ENCODE assay signal across 2 cellular contexts in the genomic region with DNA sequence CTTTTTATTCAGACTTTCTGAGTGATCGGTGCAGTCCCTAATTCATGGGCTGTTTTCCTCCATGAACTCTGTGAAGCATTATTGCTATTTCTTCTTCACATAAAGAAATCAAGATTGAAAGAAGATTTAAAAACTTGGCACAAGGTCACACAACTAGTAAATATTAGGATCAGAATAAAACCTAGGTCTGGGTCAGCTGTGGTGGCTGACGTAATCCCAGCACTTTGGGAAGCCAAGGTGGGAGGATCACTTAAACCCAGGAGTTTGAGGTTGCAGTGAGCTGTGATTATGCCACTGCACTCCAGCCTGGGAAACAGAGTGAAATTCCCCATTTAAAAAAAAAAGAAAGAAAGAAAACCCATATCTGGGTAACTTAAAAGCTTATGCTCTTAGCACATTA.
TF ChIP-seq lines count a peak whose summit lies in the region.

No MANE protein-coding gene starts in this region.

TF ChIP-seq in H1, 55 proteins besides CTCF, POLR2A, EP300 and RAD21 (continues in another document):
- no peak for TF ChIP-seq RFX5 (IDR thresholded peaks at IDR 0.05; ENCODE audit: borderline replicate concordance, low read depth, low read length)
- no peak for TF ChIP-seq JUN (IDR thresholded peaks at IDR 0.05; ENCODE audit: low read depth, low read length)
- TF ChIP-seq SP4 (IDR thresholded peaks at IDR 0.05; ENCODE audit: low read length): no peak
- TF ChIP-seq BACH1 (IDR thresholded peaks at IDR 0.05; ENCODE audit: low read length): no peak
- no peak for TF ChIP-seq RXRA (IDR thresholded peaks at IDR 0.05; ENCODE audit: insufficient read depth, low read depth, low read length)
- TF ChIP-seq, protein P1, sequence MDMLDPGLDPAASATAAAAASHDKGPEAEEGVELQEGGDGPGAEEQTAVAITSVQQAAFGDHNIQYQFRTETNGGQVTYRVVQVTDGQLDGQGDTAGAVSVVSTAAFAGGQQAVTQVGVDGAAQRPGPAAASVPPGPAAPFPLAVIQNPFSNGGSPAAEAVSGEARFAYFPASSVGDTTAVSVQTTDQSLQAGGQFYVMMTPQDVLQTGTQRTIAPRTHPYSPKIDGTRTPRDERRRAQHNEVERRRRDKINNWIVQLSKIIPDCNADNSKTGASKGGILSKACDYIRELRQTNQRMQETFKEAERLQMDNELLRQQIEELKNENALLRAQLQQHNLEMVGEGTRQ (IDR thresholded peaks at IDR 0.05; ENCODE audit: low read length): no peak
- TF ChIP-seq, protein P2, sequence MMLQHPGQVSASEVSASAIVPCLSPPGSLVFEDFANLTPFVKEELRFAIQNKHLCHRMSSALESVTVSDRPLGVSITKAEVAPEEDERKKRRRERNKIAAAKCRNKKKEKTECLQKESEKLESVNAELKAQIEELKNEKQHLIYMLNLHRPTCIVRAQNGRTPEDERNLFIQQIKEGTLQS (IDR thresholded peaks at IDR 0.05; ENCODE audit: insufficient read depth, low read depth, low read length): no peak
- TF ChIP-seq SIX5 (IDR thresholded peaks at IDR 0.05; ENCODE audit: low read depth, low read length): no peak
- no peak for TF ChIP-seq EZH2 (IDR thresholded peaks at IDR 0.05; ENCODE audit: low read depth, low read length, severe bottlenecking)
- TF ChIP-seq RBBP5 (IDR thresholded peaks at IDR 0.05; ENCODE audit: borderline replicate concordance, low read depth, low read length): no peak
- TF ChIP-seq TAF7 (optimal IDR thresholded peaks at IDR 0.05; ENCODE audit: borderline replicate concordance, low read depth, low read length): no peak
- TF ChIP-seq CBX5 (IDR thresholded peaks at IDR 0.05; ENCODE audit: low read depth, low read length): no peak
- TF ChIP-seq, protein P3, sequence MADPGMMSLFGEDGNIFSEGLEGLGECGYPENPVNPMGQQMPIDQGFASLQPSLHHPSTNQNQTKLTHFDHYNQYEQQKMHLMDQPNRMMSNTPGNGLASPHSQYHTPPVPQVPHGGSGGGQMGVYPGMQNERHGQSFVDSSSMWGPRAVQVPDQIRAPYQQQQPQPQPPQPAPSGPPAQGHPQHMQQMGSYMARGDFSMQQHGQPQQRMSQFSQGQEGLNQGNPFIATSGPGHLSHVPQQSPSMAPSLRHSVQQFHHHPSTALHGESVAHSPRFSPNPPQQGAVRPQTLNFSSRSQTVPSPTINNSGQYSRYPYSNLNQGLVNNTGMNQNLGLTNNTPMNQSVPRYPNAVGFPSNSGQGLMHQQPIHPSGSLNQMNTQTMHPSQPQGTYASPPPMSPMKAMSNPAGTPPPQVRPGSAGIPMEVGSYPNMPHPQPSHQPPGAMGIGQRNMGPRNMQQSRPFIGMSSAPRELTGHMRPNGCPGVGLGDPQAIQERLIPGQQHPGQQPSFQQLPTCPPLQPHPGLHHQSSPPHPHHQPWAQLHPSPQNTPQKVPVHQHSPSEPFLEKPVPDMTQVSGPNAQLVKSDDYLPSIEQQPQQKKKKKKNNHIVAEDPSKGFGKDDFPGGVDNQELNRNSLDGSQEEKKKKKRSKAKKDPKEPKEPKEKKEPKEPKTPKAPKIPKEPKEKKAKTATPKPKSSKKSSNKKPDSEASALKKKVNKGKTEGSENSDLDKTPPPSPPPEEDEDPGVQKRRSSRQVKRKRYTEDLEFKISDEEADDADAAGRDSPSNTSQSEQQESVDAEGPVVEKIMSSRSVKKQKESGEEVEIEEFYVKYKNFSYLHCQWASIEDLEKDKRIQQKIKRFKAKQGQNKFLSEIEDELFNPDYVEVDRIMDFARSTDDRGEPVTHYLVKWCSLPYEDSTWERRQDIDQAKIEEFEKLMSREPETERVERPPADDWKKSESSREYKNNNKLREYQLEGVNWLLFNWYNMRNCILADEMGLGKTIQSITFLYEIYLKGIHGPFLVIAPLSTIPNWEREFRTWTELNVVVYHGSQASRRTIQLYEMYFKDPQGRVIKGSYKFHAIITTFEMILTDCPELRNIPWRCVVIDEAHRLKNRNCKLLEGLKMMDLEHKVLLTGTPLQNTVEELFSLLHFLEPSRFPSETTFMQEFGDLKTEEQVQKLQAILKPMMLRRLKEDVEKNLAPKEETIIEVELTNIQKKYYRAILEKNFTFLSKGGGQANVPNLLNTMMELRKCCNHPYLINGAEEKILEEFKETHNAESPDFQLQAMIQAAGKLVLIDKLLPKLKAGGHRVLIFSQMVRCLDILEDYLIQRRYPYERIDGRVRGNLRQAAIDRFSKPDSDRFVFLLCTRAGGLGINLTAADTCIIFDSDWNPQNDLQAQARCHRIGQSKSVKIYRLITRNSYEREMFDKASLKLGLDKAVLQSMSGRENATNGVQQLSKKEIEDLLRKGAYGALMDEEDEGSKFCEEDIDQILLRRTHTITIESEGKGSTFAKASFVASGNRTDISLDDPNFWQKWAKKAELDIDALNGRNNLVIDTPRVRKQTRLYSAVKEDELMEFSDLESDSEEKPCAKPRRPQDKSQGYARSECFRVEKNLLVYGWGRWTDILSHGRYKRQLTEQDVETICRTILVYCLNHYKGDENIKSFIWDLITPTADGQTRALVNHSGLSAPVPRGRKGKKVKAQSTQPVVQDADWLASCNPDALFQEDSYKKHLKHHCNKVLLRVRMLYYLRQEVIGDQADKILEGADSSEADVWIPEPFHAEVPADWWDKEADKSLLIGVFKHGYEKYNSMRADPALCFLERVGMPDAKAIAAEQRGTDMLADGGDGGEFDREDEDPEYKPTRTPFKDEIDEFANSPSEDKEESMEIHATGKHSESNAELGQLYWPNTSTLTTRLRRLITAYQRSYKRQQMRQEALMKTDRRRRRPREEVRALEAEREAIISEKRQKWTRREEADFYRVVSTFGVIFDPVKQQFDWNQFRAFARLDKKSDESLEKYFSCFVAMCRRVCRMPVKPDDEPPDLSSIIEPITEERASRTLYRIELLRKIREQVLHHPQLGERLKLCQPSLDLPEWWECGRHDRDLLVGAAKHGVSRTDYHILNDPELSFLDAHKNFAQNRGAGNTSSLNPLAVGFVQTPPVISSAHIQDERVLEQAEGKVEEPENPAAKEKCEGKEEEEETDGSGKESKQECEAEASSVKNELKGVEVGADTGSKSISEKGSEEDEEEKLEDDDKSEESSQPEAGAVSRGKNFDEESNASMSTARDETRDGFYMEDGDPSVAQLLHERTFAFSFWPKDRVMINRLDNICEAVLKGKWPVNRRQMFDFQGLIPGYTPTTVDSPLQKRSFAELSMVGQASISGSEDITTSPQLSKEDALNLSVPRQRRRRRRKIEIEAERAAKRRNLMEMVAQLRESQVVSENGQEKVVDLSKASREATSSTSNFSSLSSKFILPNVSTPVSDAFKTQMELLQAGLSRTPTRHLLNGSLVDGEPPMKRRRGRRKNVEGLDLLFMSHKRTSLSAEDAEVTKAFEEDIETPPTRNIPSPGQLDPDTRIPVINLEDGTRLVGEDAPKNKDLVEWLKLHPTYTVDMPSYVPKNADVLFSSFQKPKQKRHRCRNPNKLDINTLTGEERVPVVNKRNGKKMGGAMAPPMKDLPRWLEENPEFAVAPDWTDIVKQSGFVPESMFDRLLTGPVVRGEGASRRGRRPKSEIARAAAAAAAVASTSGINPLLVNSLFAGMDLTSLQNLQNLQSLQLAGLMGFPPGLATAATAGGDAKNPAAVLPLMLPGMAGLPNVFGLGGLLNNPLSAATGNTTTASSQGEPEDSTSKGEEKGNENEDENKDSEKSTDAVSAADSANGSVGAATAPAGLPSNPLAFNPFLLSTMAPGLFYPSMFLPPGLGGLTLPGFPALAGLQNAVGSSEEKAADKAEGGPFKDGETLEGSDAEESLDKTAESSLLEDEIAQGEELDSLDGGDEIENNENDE (IDR thresholded peaks at IDR 0.05; ENCODE audit: insufficient replicate concordance, low read length): no peak
- TF ChIP-seq ASH2L (IDR thresholded peaks at IDR 0.05; ENCODE audit: low read length): no peak
- TF ChIP-seq CHD2 (IDR thresholded peaks at IDR 0.05; ENCODE audit: low read length): no peak
- no peak for TF ChIP-seq SP1 (IDR thresholded peaks at IDR 0.05; ENCODE audit: low read depth, low read length)

TF ChIP-seq in GM12891, 5 proteins besides CTCF, POLR2A, EP300 and RAD21:
- TF ChIP-seq PAX5 (IDR thresholded peaks at IDR 0.05; ENCODE audit: insufficient read depth, low read length, severe bottlenecking) (no peak), POU2F2 (IDR thresholded peaks at IDR 0.05; ENCODE audit: low read depth, low read length) (no peak), SPI1 (IDR thresholded peaks at IDR 0.05; ENCODE audit: low read depth, low read length) (no peak), TAF1 (IDR thresholded peaks at IDR 0.05; ENCODE audit: low read depth, low read length) (no peak), POLR2AphosphoS5 (IDR thresholded peaks at IDR 0.05; ENCODE audit: low read depth, low read length) (no peak)
TF ChIP-seq in GM12891: peak in this region for 0.
